In the genomic region with DNA sequence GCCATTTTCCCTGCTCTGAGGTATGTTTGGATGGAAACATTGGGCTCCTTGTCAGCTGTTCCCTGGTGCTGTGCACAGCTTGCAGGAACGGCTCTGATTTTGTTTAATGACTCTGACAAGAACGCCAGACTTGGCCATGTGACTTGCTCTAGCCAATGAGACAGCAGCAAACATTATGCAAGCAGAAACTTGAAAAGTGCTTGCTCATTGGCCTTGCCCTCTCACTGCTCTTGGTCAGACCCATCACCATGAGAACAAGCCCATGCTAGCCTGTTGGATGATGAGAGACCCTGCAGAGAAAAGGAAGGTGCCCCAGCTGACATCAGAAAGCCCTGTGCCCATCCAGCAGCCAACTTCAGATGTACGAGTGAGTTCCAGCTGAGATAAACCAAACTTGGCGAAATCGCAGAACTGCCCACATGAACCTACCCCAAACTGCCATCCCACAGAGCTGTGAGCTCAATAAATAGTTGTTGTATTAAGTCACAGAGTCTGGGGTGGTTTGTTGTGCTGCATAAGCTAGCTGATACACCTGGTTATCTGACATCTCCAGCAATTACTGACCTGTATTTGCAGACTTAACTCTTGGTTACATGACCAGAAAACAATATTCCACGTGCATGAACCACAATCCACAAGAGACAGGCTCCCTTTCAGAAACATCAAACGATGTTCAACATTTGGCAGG, we compare ENCODE assay signal across 9 cellular contexts.
A peak's percentile ranks its signal among the peaks of the same experiment; 100 is the strongest.
DNase-seq lines count a peak whose midpoint lies in the region; ATAC-seq and TF ChIP-seq lines count a peak whose summit lies in the region.
"Had no signal": no experiment of that assay in that cellular context is flagged by ENCODE, and none has a peak within 500 bp of the region (broad histone marks: within the 10 kb centered on the region; RNA-seq: fewer than 3 reads in every experiment).

No MANE protein-coding gene starts in this region.

- 50 to 58% (median 56%) methylated on average over 7 of the region's 7 CpGs for WGBS in ovary, 3 donors

- H3K4me1 ChIP-seq in OCI-LY3 (ENCODE audit: low read length) (peaks cover 17% of the 10 kb centered on the region), ovary (ENCODE audit: insufficient read depth) (no peaks in the 10 kb centered on the region), right atrium auricular region (peaks cover 0 to 7% of the 10 kb centered on the region in 2 donors)

- H3K9ac ChIP-seq in OCI-LY3 (ENCODE audit: low read length), result peak overlapping the region; percentile 24; the same call in 1 of the 2 replicates

- peak; percentile 55 for DNase-seq in AG10803 (ENCODE audit: low read depth)
- DNase-seq in glomerular visceral epithelial cell (ENCODE audit: extremely low spot score), result peak; percentile 18
- DNase-seq in ovary, result no peak
- DNase-seq in right atrium auricular region (ENCODE audit: low spot score), result no peak
- DNase-seq: naive B cell had no signal

- no peak overlapping the region for H3K4me3 ChIP-seq in AG10803 (ENCODE audit: low read length)
- H3K4me3 ChIP-seq in OCI-LY3 (ENCODE audit: low read length), result peak overlapping the region; percentile 62
- H3K4me3 ChIP-seq in ovary, result no peak overlapping the region
- no peak overlapping the region for H3K4me3 ChIP-seq in right atrium auricular region

- TF ChIP-seq CTCF in AG10803 (conservative IDR thresholded peaks at IDR 0.05; ENCODE audit: low read length) (no peak), OCI-LY3 (IDR thresholded peaks at IDR 0.05; ENCODE audit: low read depth, low read length) (no peak), ovary (IDR thresholded peaks at IDR 0.05) (no peak), right atrium auricular region (IDR thresholded peaks at IDR 0.05) (no peak)

- intact Hi-C loops in ovary (cut with DNase I), result loop anchor here in 3 of 4 donors (10.0 kb wide), 2 partner anchors 555 to 645 kb away; no protein-coding TSS in a partner anchor

- H3K36me3 ChIP-seq in OCI-LY3 (replicated peaks; ENCODE audit: low read depth, low read length) (no peaks in the 10 kb centered on the region), ovary (no peaks in the 10 kb centered on the region), right atrium auricular region (no peaks in the 10 kb centered on the region)

- TF ChIP-seq EP300 in ovary (IDR thresholded peaks at IDR 0.05), result no peak

- ATAC-seq in GM19351 (IDR thresholded peaks at IDR 0.05; ENCODE audit: unreplicated experiment) (peak; percentile 87), HG02884 (IDR thresholded peaks at IDR 0.05; ENCODE audit: unreplicated experiment) (no peak), GM18907 (IDR thresholded peaks at IDR 0.05; ENCODE audit: unreplicated experiment) (no peak)

- no peaks in the 10 kb centered on the region for H4K20me1 ChIP-seq in OCI-LY3 (ENCODE audit: insufficient read depth, low read length)

- H3K27ac ChIP-seq in OCI-LY3 (ENCODE audit: low read length), result no peak overlapping the region
- H3K27ac ChIP-seq in ovary, result no peak overlapping the region
- no peak overlapping the region for H3K27ac ChIP-seq in right atrium auricular region

- no peaks in the 10 kb centered on the region for H3K9me3 ChIP-seq in OCI-LY3 (ENCODE audit: insufficient read depth, low read length)
- H3K9me3 ChIP-seq in ovary, result no peaks in the 10 kb centered on the region
- no peaks in the 10 kb centered on the region for H3K9me3 ChIP-seq in right atrium auricular region

- no peak for TF ChIP-seq POLR2A in ovary (IDR thresholded peaks at IDR 0.05)

- peak overlapping the region; percentile 61 for H3K4me2 ChIP-seq in OCI-LY3 (ENCODE audit: low read length)

- H2AFZ ChIP-seq in OCI-LY3 (ENCODE audit: low read depth, low read length), result peak overlapping the region; percentile 73

- no peaks in the 10 kb centered on the region for H3K27me3 ChIP-seq in OCI-LY3 (ENCODE audit: low read depth, low read length)
- no peaks in the 10 kb centered on the region for H3K27me3 ChIP-seq in ovary
- no peaks in the 10 kb centered on the region for H3K27me3 ChIP-seq in right atrium auricular region

- H3K79me2 ChIP-seq in OCI-LY3 (ENCODE audit: low read length), result no peaks in the 10 kb centered on the region

Comparison
In these comparisons a context has a peak if more than half of its experiments do, and no peak if none do; other contexts are left out.
1. DNase-seq: peak in AG10803 (single experiment) and glomerular visceral epithelial cell (single experiment); none in ovary (0 of 5) and right atrium auricular region (single experiment).